In genomic region chr11:74091549-74091948, GRCh38 we compare ENCODE assay signal across 3 cellular contexts.
"Had no signal": no experiment of that assay in that cellular context is flagged by ENCODE, and none has a peak within 500 bp of the region (broad histone marks: within the 10 kb centered on the region; RNA-seq: fewer than 3 reads in every experiment).

No MANE protein-coding gene starts in this region.

- ATAC-seq: GM12878 had no signal

- H3K4me3 ChIP-seq: GM12878 had no signal

- DNase-seq: GDM1, GF-D8 had no signal
